ENCODE assay signal across 24 cellular contexts in the genomic region with DNA sequence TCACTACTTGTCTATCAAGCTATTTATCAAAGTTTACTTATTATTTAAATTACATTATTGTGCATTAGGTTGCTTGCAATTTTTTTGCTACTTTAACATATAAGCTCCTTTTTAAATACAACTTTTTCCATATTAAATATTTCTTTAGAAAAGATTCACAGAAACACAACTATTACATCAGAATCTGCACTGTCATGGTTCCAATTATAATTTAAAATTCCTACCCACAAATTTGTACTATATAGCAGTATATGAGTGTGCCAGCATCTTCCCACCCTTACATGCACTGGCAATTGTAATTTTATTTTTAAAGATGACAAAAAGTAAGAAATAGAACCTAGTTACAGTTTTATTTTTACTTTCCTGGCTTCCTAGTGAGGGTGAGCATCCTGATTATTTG.
"Had no signal": no experiment of that assay in that cellular context is flagged by ENCODE, and none has a peak within 500 bp of the region (broad histone marks: within the 10 kb centered on the region; RNA-seq: fewer than 3 reads in every experiment).

No MANE protein-coding gene starts in this region.

- H3K9me3 ChIP-seq: MG63 had no signal

- ATAC-seq: Panc1, PC-3, SK-N-SH treated with all-trans-retinoic acid at 6 μM for 48 hours had no signal

- DNase-seq: Karpas-422, KG1, MG63, NCI-H1092, NCI-H1105 treated with DMSO at 0.1 percent for 48 hours, NCI-H1417 treated with DMSO at 0.1 percent for 48 hours, NCI-H146, NCI-H1694 treated with DMSO at 0.1 percent for 48 hours, NCI-H1930, NCI-H2081 treated with DMSO at 0.1 percent for 48 hours, NCI-H2171, NCI-H226, NCI-H446, NCI-H510A, NCI-H524 treated with DMSO at 0.1 percent for 48 hours, NCI-H69, NCI-H774, PC-3, SHP77 had no signal

- H3K27me3 ChIP-seq: MG63 had no signal

- H3K4me3 ChIP-seq: MG63 had no signal

- H3K27ac ChIP-seq: HL-60, RWPE1 had no signal

- FAIRE-seq: HTR-8/SVneo had no signal
